Comparison of ENCODE assay signal across 8 cellular contexts in the genomic region with DNA sequence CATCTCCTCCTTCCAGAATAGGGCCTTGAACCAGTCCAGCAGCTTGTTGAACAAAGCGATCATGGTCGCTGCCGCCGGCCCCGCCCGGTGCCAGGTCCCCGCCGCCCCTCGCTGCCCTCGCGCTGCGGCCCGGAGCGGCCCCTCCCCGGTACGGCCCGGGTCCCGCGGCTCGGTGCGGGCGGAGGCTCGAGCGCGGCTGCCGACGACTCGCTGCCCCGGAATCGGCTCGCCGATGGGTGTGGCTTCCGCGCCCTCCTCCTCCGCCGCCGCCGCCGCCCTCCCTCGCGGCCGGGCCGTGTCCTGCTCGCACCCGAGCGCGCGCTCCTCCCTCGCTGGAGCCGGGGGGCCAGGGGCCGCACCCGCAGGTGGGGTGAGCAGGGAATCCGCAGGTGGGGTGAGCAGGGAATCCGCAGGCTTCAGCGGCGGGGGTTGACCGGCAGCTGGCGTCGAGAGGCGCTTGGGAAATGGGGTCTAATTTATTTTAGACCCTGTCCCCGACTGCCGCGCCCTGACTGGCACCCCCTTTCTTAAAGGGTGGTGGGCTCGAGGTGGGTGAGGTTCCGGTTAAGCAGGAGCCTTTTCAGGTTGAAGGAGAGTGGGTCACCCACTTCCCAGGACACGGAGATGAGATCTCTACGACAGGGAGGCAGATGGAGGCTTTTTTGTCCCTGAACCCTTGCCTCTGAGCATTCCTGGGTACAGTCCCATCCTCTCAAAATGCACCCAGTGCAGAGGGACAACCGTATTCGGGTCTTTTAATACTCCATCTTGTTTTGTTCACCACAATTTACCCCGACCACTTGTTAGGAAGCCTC. TPM values are rescaled to one million over a fixed set of nuclear protein-coding genes. Genes with fewer than 3 reads are reported as not detected.
DNase-seq lines count a peak whose midpoint lies in the region; ATAC-seq and TF ChIP-seq lines count a peak whose summit lies in the region.

A gene (minus strand): TSS at position 228 of the 815 bp plus-strand sequence. CDS start 165 bp downstream, at position 63.

- no peaks in the 10 kb centered on the region for H3K9me3 Mint-ChIP-seq in IgD-negative memory B cell
- H3K9me3 Mint-ChIP-seq in progenitor cell of endocrine pancreas (ENCODE audit: low read depth): no peaks in the 10 kb centered on the region

- peak within 1 kb of the TSS; percentile 92 for H3K27ac ChIP-seq in angular gyrus (ENCODE audit: low read depth, low read length)

- ATAC-seq in GM21447 (IDR thresholded peaks at IDR 0.05; ENCODE audit: unreplicated experiment): peak; percentile 46
- ATAC-seq in left ventricle myocardium superior: peak; percentile 83

- peak within 1 kb of the TSS; percentile 67 to 95 (median 94) for H3K27ac Mint-ChIP-seq in IgD-negative memory B cell
- H3K27ac Mint-ChIP-seq in progenitor cell of endocrine pancreas: peak within 1 kb of the TSS; percentile 90

- H3K4me1 Mint-ChIP-seq in IgD-negative memory B cell (peaks cover 22 to 31% (median 23%) of the 10 kb centered on the region in 3 donors), progenitor cell of endocrine pancreas (ENCODE audit: low read depth) (peaks cover 7% of the 10 kb centered on the region)

- no peak for TF ChIP-seq CTCF in progenitor cell of endocrine pancreas (IDR thresholded peaks at IDR 0.05; ENCODE audit: unreplicated experiment)

- intact Hi-C loops in left ventricle myocardium superior (cut with micrococcal nuclease): no loop called here

- DNase-seq in DMS153 treated with DMSO at 0.1 percent for 48 hours (lab: John Stamatoyannopoulos, UW; ENCODE audit: unreplicated experiment): peak; percentile 57
- DNase-seq in T follicular helper cell (ENCODE audit: low read depth): peak; percentile 52
- peak; percentile 90 for DNase-seq in left ventricle myocardium superior
- DNase-seq in progenitor cell of endocrine pancreas (ENCODE audit: low spot score, unreplicated experiment): peak; percentile 53
- DNase-seq in NCI-H187 treated with DMSO at 0.1 percent for 48 hours (lab: John Stamatoyannopoulos, UW): no peak

- H3K27me3 Mint-ChIP-seq in IgD-negative memory B cell (peaks cover 2% of the 10 kb centered on the region), progenitor cell of endocrine pancreas (peaks cover 13% of the 10 kb centered on the region)

- peaks cover 3% of the 10 kb centered on the region for H3K36me3 Mint-ChIP-seq in IgD-negative memory B cell
- H3K36me3 Mint-ChIP-seq in progenitor cell of endocrine pancreas (ENCODE audit: insufficient read depth): no peaks in the 10 kb centered on the region

- H3K4me3 Mint-ChIP-seq in IgD-negative memory B cell: peak within 1 kb of the TSS; percentile 91 to 99 (median 94)
- H3K4me3 Mint-ChIP-seq in progenitor cell of endocrine pancreas (ENCODE audit: low read depth): peak within 1 kb of the TSS; percentile 89

RNA-seq across cellular contexts. Expression of the gene that starts here (rescaled TPM):
- 17.3 TPM for polyA plus RNA-seq in IgD-negative memory B cell
- total RNA-seq in left ventricle myocardium superior: 65.1 TPM
- total RNA-seq in progenitor cell of endocrine pancreas: 43.7 and 57.2 TPM in 2 replicates
